ENCODE assay signal across 17 cellular contexts in genomic region chr1:66687333-66687732, GRCh38.
DNase-seq lines count a peak whose midpoint lies in the region; ATAC-seq, FAIRE-seq and TF ChIP-seq lines count a peak whose summit lies in the region.
"Had no signal": no experiment of that assay in that cellular context is flagged by ENCODE, and none has a peak within 500 bp of the region (broad histone marks: within the 10 kb centered on the region; RNA-seq: fewer than 3 reads in every experiment).

No MANE protein-coding gene starts in this region.

- ATAC-seq in HepG2 (no peak), right lobe of liver (no peak), GM18909 (IDR thresholded peaks at IDR 0.05; ENCODE audit: poor library complexity, unreplicated experiment) (no peak), HG03442 (IDR thresholded peaks at IDR 0.05; ENCODE audit: unreplicated experiment) (no peak)

- H3K36me3 ChIP-seq in HepG2 (replicated peaks in 1 of 2; ENCODE audit: control insufficient read depth in 1 of 2, insufficient read depth in 2 of 2, low read length in 2 of 2) = no peaks in the 10 kb centered on the region
- no peaks in the 10 kb centered on the region for H3K36me3 ChIP-seq in right lobe of liver
- H3K36me3 ChIP-seq in OCI-LY7 (ENCODE audit: insufficient read depth, low read length) = no peaks in the 10 kb centered on the region
- H3K36me3 ChIP-seq: BLaER1 treated with 17β-estradiol and CSF1 and Interleukin-3, amounts not matched to agents 10 nM and 100 nM; HAP-1 had no signal

- no peak overlapping the region for H3K4me3 Mint-ChIP-seq in nephron progenitor cell
- H3K4me3 Mint-ChIP-seq: CD4-positive, CD25-positive, alpha-beta regulatory T cell had no signal

- intact Hi-C loops in HepG2 (cut with micrococcal nuclease; ENCODE audit: unreplicated experiment) (no loop called here), right lobe of liver (cut with DNase I) (no loop called here), OCI-LY7 (cut with micrococcal nuclease; ENCODE audit: unreplicated experiment) (no loop called here)

- DNase-seq in HepG2 (ENCODE audit: low spot score) = no peak
- no peak for DNase-seq in right lobe of liver
- DNase-seq in OCI-LY7 (ENCODE audit: low spot score) = no peak
- no peak for DNase-seq in nephron progenitor cell
- no peak for DNase-seq in NAMALWA (ENCODE audit: low spot score)
- DNase-seq: 8988T; AML-193; Calu3; CD4-positive, CD25-positive, alpha-beta regulatory T cell; DMS79 had no signal

- H3K9me3 ChIP-seq in HepG2 (ENCODE audit: low read length) = no peaks in the 10 kb centered on the region
- no peaks in the 10 kb centered on the region for H3K9me3 ChIP-seq in right lobe of liver
- H3K9me3 ChIP-seq in OCI-LY7 (ENCODE audit: low read length) = no peaks in the 10 kb centered on the region
- H3K9me3 ChIP-seq: HAP-1 had no signal

- no peaks in the 10 kb centered on the region for H3K9me3 Mint-ChIP-seq in nephron progenitor cell

- no peak for TF ChIP-seq POLR2A in HepG2 (IDR thresholded peaks at IDR 0.05; ENCODE audit: insufficient read depth in 1 of 2, low read depth in 2 of 2, low read length in 2 of 2)
- TF ChIP-seq POLR2A in right lobe of liver (IDR thresholded peaks at IDR 0.05) = no peak

- TF ChIP-seq CTCF in HepG2 (CRISPR knock-in tag; IDR thresholded peaks at IDR 0.05) (no peak), right lobe of liver (IDR thresholded peaks at IDR 0.05) (no peak), OCI-LY7 (conservative IDR thresholded peaks at IDR 0.05; ENCODE audit: low read length) (no peak), nephron progenitor cell (IDR thresholded peaks at IDR 0.05) (no peak)

- in situ Hi-C loops in HepG2 (cut with HindIII; ENCODE audit: extremely low pct_ligation_motif_present, low pct_unique_long_range_greater_than_20kb) = no loop called here

- H3K4me2 ChIP-seq in HepG2 (ENCODE audit: low read depth, low read length) = no peak overlapping the region
- no peak overlapping the region for H3K4me2 ChIP-seq in OCI-LY7 (ENCODE audit: low read length)
- H3K4me2 ChIP-seq: BLaER1 treated with 17β-estradiol and CSF1 and Interleukin-3, amounts not matched to agents 10 nM and 100 nM had no signal

- no peaks in the 10 kb centered on the region for H3K9me2 ChIP-seq in OCI-LY7 (ENCODE audit: insufficient read depth, low read length)

- H3K4me1 Mint-ChIP-seq in nephron progenitor cell = peaks cover 35% of the 10 kb centered on the region

- H3K79me2 ChIP-seq in HepG2 (ENCODE audit: insufficient read depth, low read length) (no peaks in the 10 kb centered on the region), OCI-LY7 (ENCODE audit: insufficient read depth, low read depth, low read length) (no peaks in the 10 kb centered on the region)

- no peak overlapping the region for H3K27ac ChIP-seq in HepG2 (ENCODE audit: extremely low read length, insufficient read depth, low read length)
- no peak overlapping the region for H3K27ac ChIP-seq in right lobe of liver
- no peak overlapping the region for H3K27ac ChIP-seq in OCI-LY7 (ENCODE audit: low read depth, low read length, poor library complexity, severe bottlenecking)
- H3K27ac ChIP-seq: BLaER1 treated with 17β-estradiol and CSF1 and Interleukin-3, amounts not matched to agents 10 nM and 100 nM had no signal

- H2AFZ ChIP-seq in HepG2 (ENCODE audit: low read length) = no peak overlapping the region
- 0 out of 2 replicates have a peak overlapping the region, but pooled peaks have one; percentile 21 for H2AFZ ChIP-seq in OCI-LY7 (ENCODE audit: low read length)

- TF ChIP-seq RAD21 in HepG2 (CRISPR knock-in tag; IDR thresholded peaks at IDR 0.05) = no peak

- no peaks in the 10 kb centered on the region for H3K4me1 ChIP-seq in HepG2 (ENCODE audit: insufficient read depth, low read length)
- no peaks in the 10 kb centered on the region for H3K4me1 ChIP-seq in right lobe of liver
- no peaks in the 10 kb centered on the region for H3K4me1 ChIP-seq in OCI-LY7 (ENCODE audit: insufficient read depth, low read length, poor library complexity, severe bottlenecking)

- H3K9ac ChIP-seq in HepG2 (ENCODE audit: insufficient read depth, low read depth, low read length) = no peak overlapping the region
- H3K9ac ChIP-seq: BLaER1 treated with 17β-estradiol and CSF1 and Interleukin-3, amounts not matched to agents 10 nM and 100 nM had no signal

- H4K20me1 ChIP-seq in HepG2 (ENCODE audit: insufficient read depth, low read length) = no peaks in the 10 kb centered on the region
- H4K20me1 ChIP-seq in OCI-LY7 (ENCODE audit: insufficient read depth, low read length) = no peaks in the 10 kb centered on the region
- H4K20me1 ChIP-seq: BLaER1 treated with 17β-estradiol and CSF1 and Interleukin-3, amounts not matched to agents 10 nM and 100 nM had no signal

- no TSS peak for BruUV-seq in HepG2 (replicated peaks; lab: Mats Ljungman, UMichigan)
- no TSS peak for BruUV-seq in OCI-LY7 (replicated peaks; lab: Mats Ljungman, UMichigan)

- H3K36me3 Mint-ChIP-seq in nephron progenitor cell (ENCODE audit: low read depth) = no peaks in the 10 kb centered on the region
- H3K36me3 Mint-ChIP-seq: CD4-positive, CD25-positive, alpha-beta regulatory T cell had no signal

- H3K4me3 ChIP-seq in HepG2 (replicated peaks in 1 of 3; ENCODE audit: insufficient read depth in 1 of 3, low read depth in 2 of 3, low read length in 3 of 3) (no peak overlapping the region), right lobe of liver (no peak overlapping the region), OCI-LY7 (ENCODE audit: low read depth, low read length, poor library complexity, severe bottlenecking) (no peak overlapping the region)
- H3K4me3 ChIP-seq: BLaER1 treated with 17β-estradiol and CSF1 and Interleukin-3, amounts not matched to agents 10 nM and 100 nM; HAP-1 had no signal

- peak overlapping the region; percentile 29 for H3K27ac Mint-ChIP-seq in nephron progenitor cell
- H3K27ac Mint-ChIP-seq: CD4-positive, CD25-positive, alpha-beta regulatory T cell had no signal

- CTCF ChIA-PET in HepG2 (lab: Yijun Ruan, JAX; ENCODE audit: low intra/inter-chr PET ratio, low total read pairs) = no interaction called here
- CTCF ChIA-PET in OCI-LY7 (lab: Charles Lee; ENCODE audit: unreplicated experiment) = no interaction called here

- peaks cover 8% of the 10 kb centered on the region for H3K27me3 Mint-ChIP-seq in nephron progenitor cell (ENCODE audit: low read depth, poor library complexity)

- no peak for FAIRE-seq in HepG2 (lab: Jason Lieb, UNC)
- FAIRE-seq: GM12891, H1, HTR-8/SVneo had no signal

- 18% methylated on average over 2 of the region's 2 CpGs for WGBS in HepG2 (ENCODE audit: low lambda C conversion rate)
- WGBS in right lobe of liver (ENCODE audit: insufficient coverage, low coverage, low lambda C conversion rate, missing lambda C conversion rate) = 59% methylated on average over 2 of the region's 2 CpGs

- POLR2A ChIA-PET in HepG2 (lab: Yijun Ruan, JAX) (no interaction called here), OCI-LY7 (lab: Charles Lee) (no interaction called here)

- H3K27me3 ChIP-seq in HepG2 (ENCODE audit: control insufficient read depth in 1 of 2, insufficient read depth in 2 of 2, low read length in 2 of 2) = no peaks in the 10 kb centered on the region
- H3K27me3 ChIP-seq in right lobe of liver = no peaks in the 10 kb centered on the region
- H3K27me3 ChIP-seq: BLaER1 treated with 17β-estradiol and CSF1 and Interleukin-3, amounts not matched to agents 10 nM and 100 nM had no signal

- TF ChIP-seq EP300 in HepG2 (IDR thresholded peaks at IDR 0.05; ENCODE audit: low read depth in 2 of 2, low read length in 2 of 2) (no peak), HepG2 (CRISPR knock-in tag; IDR thresholded peaks at IDR 0.05; ENCODE audit: borderline replicate concordance) (no peak)

TF ChIP-seq in HepG2, 621 proteins besides CTCF, POLR2A, EP300 and RAD21:
- peak; percentile 16 to 63; a peak in 2 of 4 replicates for TF ChIP-seq MAFK (conservative IDR thresholded peaks at IDR 0.05 in 1 of 2, IDR thresholded peaks at IDR 0.05 in 1 of 2; ENCODE audit: low read length in 2 of 2)
- TF ChIP-seq MAFF (IDR thresholded peaks at IDR 0.05; ENCODE audit: low read depth, low read length) = 0 out of 2 replicates have a peak, but pooled peaks have one; percentile 38
- TF ChIP-seq AGO1 (IDR thresholded peaks at IDR 0.05; ENCODE audit: low read depth, low read length, poor library complexity, severe bottlenecking) = no peak
TF ChIP-seq in HepG2: peak in this region for 2.
